Comparison of ENCODE assay signal across 15 cellular contexts in the genomic region with DNA sequence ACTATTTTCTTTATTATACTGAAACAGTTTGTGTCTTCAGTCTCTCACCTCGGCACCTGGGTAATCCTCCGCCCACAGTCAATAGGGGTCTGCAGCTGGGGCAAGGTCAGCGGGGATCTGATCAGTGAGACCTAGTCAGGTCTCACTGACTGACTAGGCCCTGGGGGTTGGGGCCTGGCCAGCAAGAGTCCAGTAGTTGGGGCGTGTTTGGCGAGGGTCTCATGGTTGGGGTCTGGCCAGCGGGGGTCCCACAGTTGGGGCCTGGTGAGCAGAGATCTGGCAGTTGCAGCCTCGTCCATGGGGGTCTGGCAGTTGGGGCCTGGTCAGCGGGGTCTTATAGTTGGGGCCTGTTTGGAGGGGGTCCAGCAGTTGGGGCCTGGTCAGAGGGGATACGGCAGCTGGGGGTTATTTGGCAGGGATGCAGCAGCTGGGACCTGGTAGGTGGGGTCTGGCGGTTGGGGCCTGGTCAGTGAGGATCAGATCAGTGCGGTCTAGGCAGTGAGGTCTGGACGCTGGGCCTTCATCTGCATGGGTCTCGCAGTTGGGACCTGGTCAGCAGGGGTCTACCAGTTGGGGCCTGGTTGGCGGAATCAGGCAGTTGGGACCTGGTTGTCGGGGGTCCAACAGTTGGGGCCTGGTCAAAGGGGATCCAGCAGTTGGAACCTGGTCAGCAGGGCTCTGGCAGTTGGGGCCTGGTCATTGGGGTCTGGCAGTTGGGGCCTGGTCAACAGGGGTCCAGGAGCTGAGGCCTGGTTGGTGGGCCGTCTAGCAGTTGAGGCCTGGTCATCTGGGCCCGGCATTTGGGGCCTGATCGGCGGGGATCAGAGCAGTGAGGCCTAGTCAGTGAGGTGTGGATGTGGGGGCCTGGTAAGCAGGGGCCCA.
"Had no signal": no experiment of that assay in that cellular context is flagged by ENCODE, and none has a peak within 500 bp of the region (broad histone marks: within the 10 kb centered on the region; RNA-seq: fewer than 3 reads in every experiment).

No MANE protein-coding gene starts in this region.

- H2AFZ ChIP-seq: parathyroid adenoma had no signal

- H3K27me3 ChIP-seq: left lung, sigmoid colon, thyroid gland had no signal

- H3K9me3 Mint-ChIP-seq: activated naive CD8-positive, alpha-beta T cell treated with anti-CD3 and anti-CD28 coated beads for 36 hours; stimulated activated memory B cell treated with anti-CD40 and anti-IgM and Interleukin-4, amounts not matched to agents 10 μg/mL and 1 μg/mL and 100 μg/mL, for 72 hours; T-helper 1 cell treated with Interleukin-12 subunit alpha and Interleukin-12 subunit beta and Interleukin-4 antibody, amounts not matched to agents 30 μg/mL and 1 μg/mL, for 36 hours had no signal

- H3K4me1 Mint-ChIP-seq: activated naive CD8-positive, alpha-beta T cell treated with anti-CD3 and anti-CD28 coated beads for 36 hours; stimulated activated memory B cell treated with anti-CD40 and anti-IgM and Interleukin-4, amounts not matched to agents 10 μg/mL and 1 μg/mL and 100 μg/mL, for 72 hours had no signal

- DNase-seq: activated CD4-positive, alpha-beta T cell treated with anti-CD3 and anti-CD28 coated beads, Interleukin-2, amount 50 U/mL, for 4 hours; activated gamma-delta T cell treated with Interleukin-2 at 50 U/mL for 16 hours; activated naive CD8-positive, alpha-beta T cell treated with anti-CD3 and anti-CD28 coated beads for 36 hours; amniotic stem cell; foreskin melanocyte; glutamatergic neuron; left lung; mammary epithelial cell; stimulated activated CD4-positive, alpha-beta T cell treated with anti-CD3 and anti-CD28 coated beads, Interleukin-4, amount 100 ng/mL, for 24 hours; thyroid gland had no signal

- H3K9me3 ChIP-seq: left lung, sigmoid colon, thyroid gland had no signal

- H3K4me1 ChIP-seq: left lung, parathyroid adenoma, sigmoid colon, thyroid gland had no signal

- H3K36me3 ChIP-seq: left lung, sigmoid colon, thyroid gland had no signal

- H3K27me3 Mint-ChIP-seq: activated naive CD8-positive, alpha-beta T cell treated with anti-CD3 and anti-CD28 coated beads for 36 hours had no signal

- H3K27ac Mint-ChIP-seq: activated naive CD8-positive, alpha-beta T cell treated with anti-CD3 and anti-CD28 coated beads for 36 hours; stimulated activated memory B cell treated with anti-CD40 and anti-IgM and Interleukin-4, amounts not matched to agents 10 μg/mL and 1 μg/mL and 100 μg/mL, for 72 hours; T-helper 1 cell treated with Interleukin-12 subunit alpha and Interleukin-12 subunit beta and Interleukin-4 antibody, amounts not matched to agents 30 μg/mL and 1 μg/mL, for 36 hours had no signal

- H3K36me3 Mint-ChIP-seq: activated naive CD8-positive, alpha-beta T cell treated with anti-CD3 and anti-CD28 coated beads for 36 hours; stimulated activated memory B cell treated with anti-CD40 and anti-IgM and Interleukin-4, amounts not matched to agents 10 μg/mL and 1 μg/mL and 100 μg/mL, for 72 hours had no signal

- H3K79me2 ChIP-seq: parathyroid adenoma had no signal

- ATAC-seq: left lung; stimulated activated memory B cell treated with anti-CD40 and anti-IgM and Interleukin-4, amounts not matched to agents 10 μg/mL and 1 μg/mL and 100 μg/mL, for 72 hours had no signal

- H3K4me3 Mint-ChIP-seq: activated naive CD8-positive, alpha-beta T cell treated with anti-CD3 and anti-CD28 coated beads for 36 hours; stimulated activated memory B cell treated with anti-CD40 and anti-IgM and Interleukin-4, amounts not matched to agents 10 μg/mL and 1 μg/mL and 100 μg/mL, for 72 hours; T-helper 1 cell treated with Interleukin-12 subunit alpha and Interleukin-12 subunit beta and Interleukin-4 antibody, amounts not matched to agents 30 μg/mL and 1 μg/mL, for 36 hours had no signal

- H3K27ac ChIP-seq: left lung, parathyroid adenoma, sigmoid colon, thyroid gland, VCaP had no signal

- H3K4me3 ChIP-seq: left lung, sigmoid colon, thyroid gland had no signal
